Comparison of ENCODE assay signal across 6 cellular contexts in genomic region chr2:52831216-52831615, GRCh38.
"Had no signal": no experiment of that assay in that cellular context is flagged by ENCODE, and none has a peak within 500 bp of the region (broad histone marks: within the 10 kb centered on the region; RNA-seq: fewer than 3 reads in every experiment).

No MANE protein-coding gene starts in this region.

- DNase-seq: GM23248, GOT3, H7, H9, HCEC 1CT, HFFc6 had no signal
